Comparison of ENCODE assay signal across 23 cellular contexts in genomic region chr2:2910259-2910658, GRCh38.
DNase-seq lines count a peak whose midpoint lies in the region; ATAC-seq, FAIRE-seq and TF ChIP-seq lines count a peak whose summit lies in the region.
"Had no signal": no experiment of that assay in that cellular context is flagged by ENCODE, and none has a peak within 500 bp of the region (broad histone marks: within the 10 kb centered on the region; RNA-seq: fewer than 3 reads in every experiment).

No MANE protein-coding gene starts in this region.

- no peak for FAIRE-seq in A549 (lab: Jason Lieb, UNC)
- FAIRE-seq in K562 (lab: Jason Lieb, UNC): no peak
- FAIRE-seq: D721Med, G401.6, GM12891, GM19239 had no signal

- DNase-seq in NCI-H2171 treated with DMSO at 0.1 percent for 48 hours (lab: John Stamatoyannopoulos, UW) (peak; percentile 43), NCI-H2171 (lab: John Stamatoyannopoulos, UW) (no peak), A549 (ENCODE audit: low read depth in 1 of 2, low spot score in 1 of 2) (no peak), K562 (ENCODE audit: extremely low read depth in 1 of 4, low spot score in 3 of 4) (no peak), esophagus muscularis mucosa (ENCODE audit: extremely low spot score) (peak; percentile 57), NOMO-1 (lab: John Stamatoyannopoulos, UW; ENCODE audit: unreplicated experiment in 2 of 2) (no peak), hepatic stellate cell (ENCODE audit: low spot score) (no peak), AG20443 (ENCODE audit: low spot score) (no peak)
- DNase-seq: ACHN; AML-193; Caco-2; Calu3; CD4-positive, alpha-beta T cell; CD8-positive, alpha-beta T cell; DMS79 treated with DMSO at 0.1 percent for 48 hours; GF-D8 had no signal

- no peak overlapping the region for H2AFZ ChIP-seq in K562 (ENCODE audit: low read depth, low read length)

- H3K4me2 ChIP-seq in A549 (no peak overlapping the region), K562 (ENCODE audit: insufficient read depth, low read length) (no peak overlapping the region)
- H3K4me2 ChIP-seq: BLaER1 treated with 17β-estradiol and CSF1 and Interleukin-3, amounts not matched to agents 10 nM and 100 nM had no signal

- TF ChIP-seq EP300 in A549 (IDR thresholded peaks at IDR 0.05) (no peak), K562 (IDR thresholded peaks at IDR 0.05; ENCODE audit: low read length) (no peak), esophagus muscularis mucosa (IDR thresholded peaks at IDR 0.05) (no peak)

- 29% methylated on average over 7 of the region's 7 CpGs for WGBS in A549 (ENCODE audit: missing lambda C conversion rate)
- WGBS in K562 (ENCODE audit: insufficient coverage, low coverage, missing lambda C conversion rate): under 1% methylated on average over 7 of the region's 7 CpGs
- 92% methylated on average over 7 of the region's 7 CpGs for WGBS in esophagus muscularis mucosa

- H3K27ac ChIP-seq in A549: no peak overlapping the region
- H3K27ac ChIP-seq in K562 (ENCODE audit: extremely low read depth, low read depth, low read length): no peak overlapping the region
- H3K27ac ChIP-seq in esophagus muscularis mucosa (replicated peaks in 1 of 4): no peak overlapping the region
- H3K27ac ChIP-seq: 22Rv1; BLaER1 treated with 17β-estradiol and CSF1 and Interleukin-3, amounts not matched to agents 10 nM and 100 nM; C4-2B had no signal

- TF ChIP-seq POLR2A in A549 (IDR thresholded peaks at IDR 0.05; ENCODE audit: low read length) (no peak), K562 (conservative IDR thresholded peaks at IDR 0.05) (no peak), esophagus muscularis mucosa (IDR thresholded peaks at IDR 0.05; ENCODE audit: low read depth) (no peak)

- POLR2A ChIA-PET in A549 (lab: Yijun Ruan, JAX): no interaction called here
- POLR2A ChIA-PET in K562 (lab: Yijun Ruan, JAX): no interaction called here

- H3K9me1 ChIP-seq in K562 (ENCODE audit: control insufficient read depth, insufficient read depth, low read length): no peaks in the 10 kb centered on the region

- H3K4me1 ChIP-seq in A549 (no peaks in the 10 kb centered on the region), K562 (replicated peaks in 1 of 2; ENCODE audit: control insufficient read depth in 2 of 2, insufficient read depth in 2 of 2, low read length in 2 of 2) (no peaks in the 10 kb centered on the region), esophagus muscularis mucosa (no peaks in the 10 kb centered on the region)
- H3K4me1 ChIP-seq: BLaER1 treated with 17β-estradiol and CSF1 and Interleukin-3, amounts not matched to agents 10 nM and 100 nM; Caco-2 had no signal

- ATAC-seq in A549: no peak
- no peak for ATAC-seq in K562
- ATAC-seq: CD8-positive, alpha-beta T cell had no signal

- H3K4me3 ChIP-seq in A549 (no peak overlapping the region), K562 (no peak overlapping the region), esophagus muscularis mucosa (no peak overlapping the region)
- H3K4me3 ChIP-seq: BLaER1 treated with 17β-estradiol and CSF1 and Interleukin-3, amounts not matched to agents 10 nM and 100 nM had no signal

- BruUV-seq in K562 (replicated peaks; lab: Mats Ljungman, UMichigan): no TSS peak

- no peaks in the 10 kb centered on the region for H3K36me3 ChIP-seq in K562 (ENCODE audit: control insufficient read depth, insufficient read depth, low read length)
- H3K36me3 ChIP-seq in esophagus muscularis mucosa: no peaks in the 10 kb centered on the region
- H3K36me3 ChIP-seq: BLaER1 treated with 17β-estradiol and CSF1 and Interleukin-3, amounts not matched to agents 10 nM and 100 nM had no signal

- no peak for TF ChIP-seq CTCF in A549 (IDR thresholded peaks at IDR 0.05)
- TF ChIP-seq CTCF in K562 (IDR thresholded peaks at IDR 0.05 in 2 of 3, conservative IDR thresholded peaks at IDR 0.05 in 1 of 3; ENCODE audit: insufficient read depth in 2 of 3, low read depth in 1 of 3, low read length in 3 of 3): no peak
- TF ChIP-seq CTCF in esophagus muscularis mucosa (IDR thresholded peaks at IDR 0.05): no peak

- no peak overlapping the region for H3K9ac ChIP-seq in K562 (ENCODE audit: insufficient read depth in 1 of 2, low read depth in 2 of 2, low read length in 2 of 2)
- H3K9ac ChIP-seq: BLaER1 treated with 17β-estradiol and CSF1 and Interleukin-3, amounts not matched to agents 10 nM and 100 nM had no signal

- no peaks in the 10 kb centered on the region for H3K79me2 ChIP-seq in K562 (ENCODE audit: control insufficient read depth, insufficient read depth, low read length)

- TF ChIP-seq RAD21 in A549 (conservative IDR thresholded peaks at IDR 0.05 in 1 of 2, IDR thresholded peaks at IDR 0.05 in 1 of 2): no peak
- no peak for TF ChIP-seq RAD21 in K562 (CRISPR knock-in tag; conservative IDR thresholded peaks at IDR 0.05 in 1 of 2, IDR thresholded peaks at IDR 0.05 in 1 of 2)

- in situ Hi-C loops in K562 (cut with MboI): no loop called here

- H3K9me3 ChIP-seq in A549 (no peaks in the 10 kb centered on the region), K562 (replicated peaks; ENCODE audit: control insufficient read depth, insufficient read depth, low read depth, low read length) (no peaks in the 10 kb centered on the region), esophagus muscularis mucosa (peaks cover 0 to 3% (median 0%) of the 10 kb centered on the region in 4 donors)
- H3K9me3 ChIP-seq: Caco-2 had no signal

- no peaks in the 10 kb centered on the region for H4K20me1 ChIP-seq in K562 (replicated peaks; ENCODE audit: control insufficient read depth, insufficient read depth, low read length)
- H4K20me1 ChIP-seq: BLaER1 treated with 17β-estradiol and CSF1 and Interleukin-3, amounts not matched to agents 10 nM and 100 nM had no signal

- intact Hi-C loops in K562 (cut with micrococcal nuclease): no loop called here
- intact Hi-C loops in esophagus muscularis mucosa (cut with DNase I): no loop called here

- H3K27me3 ChIP-seq in K562 (ENCODE audit: control insufficient read depth in 2 of 2, insufficient read depth in 2 of 2, low read length in 2 of 2) (peaks cover 15 to 67% of the 10 kb centered on the region in 2 experiments), esophagus muscularis mucosa (no peaks in the 10 kb centered on the region)
- H3K27me3 ChIP-seq: BLaER1 treated with 17β-estradiol and CSF1 and Interleukin-3, amounts not matched to agents 10 nM and 100 nM had no signal

- CTCF ChIA-PET in A549 (lab: Yijun Ruan, JAX) (no interaction called here), K562 (lab: Yijun Ruan, JAX; ENCODE audit: low intra/inter-chr PET ratio) (interaction anchor here (0.7 kb wide), 1 partner anchor 27 kb away, joined by 3 read pairs; no protein-coding TSS in a partner anchor)

TF ChIP-seq in A549, 52 proteins besides CTCF, POLR2A, EP300 and RAD21:
- TF ChIP-seq TP53 (CRISPR knock-in tag; IDR thresholded peaks at IDR 0.05) (no peak), MAFK (IDR thresholded peaks at IDR 0.05; ENCODE audit: partially characterized antibody) (peak; percentile 97)

TF ChIP-seq in K562, 482 proteins besides CTCF, POLR2A, EP300 and RAD21:
- no peak for TF ChIP-seq ZNF184 (CRISPR knock-in tag; IDR thresholded peaks at IDR 0.05)
- no peak for TF ChIP-seq SMAD2 (IDR thresholded peaks at IDR 0.05; ENCODE audit: low read depth, low read length)
- TF ChIP-seq MAFK (IDR thresholded peaks at IDR 0.05; ENCODE audit: low read length): peak; percentile 93
- no peak for TF ChIP-seq PCBP1 (IDR thresholded peaks at IDR 0.05; ENCODE audit: low read depth, low read length, poor library complexity, severe bottlenecking)
- peak; percentile 92 for TF ChIP-seq ZNF316 (IDR thresholded peaks at IDR 0.05)
- peak; percentile 79; the same call in 1 of the 2 replicates for TF ChIP-seq C11orf30 (IDR thresholded peaks at IDR 0.05; ENCODE audit: low read depth)
- peak; percentile 94 for TF ChIP-seq MAFF (IDR thresholded peaks at IDR 0.05; ENCODE audit: low read length)
- TF ChIP-seq MAFG (tag; conservative IDR thresholded peaks at IDR 0.05): peak; percentile 87
- no peak for TF ChIP-seq NR1H2 (CRISPR knock-in tag; IDR thresholded peaks at IDR 0.05)
- no peak for TF ChIP-seq ZNF282 (CRISPR knock-in tag; IDR thresholded peaks at IDR 0.05)
- TF ChIP-seq RUNX1 (IDR thresholded peaks at IDR 0.05; ENCODE audit: low read depth): no peak

Comparison
In these comparisons a context has a peak if more than half of its experiments do, and no peak if none do; other contexts are left out.
1. DNase-seq: peak in NCI-H2171 treated with DMSO at 0.1 percent for 48 hours (single experiment) and esophagus muscularis mucosa (single experiment); none in NCI-H2171 (single experiment), A549 (0 of 2), K562 (0 of 4), NOMO-1 (0 of 2), hepatic stellate cell (single experiment) and AG20443 (single experiment).